In genomic region chr3:181333394-181333793, GRCh38 we compare ENCODE assay signal across 28 cellular contexts.
"Had no signal": no experiment of that assay in that cellular context is flagged by ENCODE, and none has a peak within 500 bp of the region (broad histone marks: within the 10 kb centered on the region; RNA-seq: fewer than 3 reads in every experiment).

No MANE protein-coding gene starts in this region.

- H3K4me2 ChIP-seq: neural progenitor cell had no signal

- H3K27me3 Mint-ChIP-seq: stimulated activated naive B cell treated with anti-CD40 and anti-IgM and Interleukin-4, amounts not matched to agents 10 μg/mL and 1 μg/mL and 100 μg/mL, for 72 hours had no signal

- H3K36me3 Mint-ChIP-seq: neural progenitor cell; stimulated activated effector memory CD8-positive, alpha-beta T cell treated with anti-CD3 and anti-CD28 coated beads, Interleukin-12 subunit alpha, Interleukin-12 subunit beta, amount 100 ng/mL, for 72 hours; stimulated activated naive B cell treated with anti-CD40 and anti-IgM and Interleukin-4, amounts not matched to agents 10 μg/mL and 1 μg/mL and 100 μg/mL, for 72 hours had no signal

- H2AFZ ChIP-seq: neural progenitor cell, parathyroid adenoma had no signal

- H3K27ac ChIP-seq: neural progenitor cell, ovary, parathyroid adenoma, psoas muscle, right lobe of liver, sigmoid colon, stomach, thoracic aorta, thyroid gland, tibial nerve, upper lobe of left lung, vagina had no signal

- ATAC-seq: psoas muscle; right cardiac atrium; right lobe of liver; stimulated activated effector memory CD8-positive, alpha-beta T cell treated with anti-CD3 and anti-CD28 coated beads, Interleukin-12 subunit alpha, Interleukin-12 subunit beta, amount 100 ng/mL, for 72 hours; stimulated activated naive B cell treated with anti-CD40 and anti-IgM and Interleukin-4, amounts not matched to agents 10 μg/mL and 1 μg/mL and 100 μg/mL, for 72 hours had no signal

- H3K27ac Mint-ChIP-seq: nephron; neural progenitor cell; progenitor cell of endocrine pancreas; stimulated activated effector memory CD8-positive, alpha-beta T cell treated with anti-CD3 and anti-CD28 coated beads, Interleukin-12 subunit alpha, Interleukin-12 subunit beta, amount 100 ng/mL, for 72 hours; stimulated activated naive B cell treated with anti-CD40 and anti-IgM and Interleukin-4, amounts not matched to agents 10 μg/mL and 1 μg/mL and 100 μg/mL, for 72 hours; stimulated activated naive CD8-positive, alpha-beta T cell treated with anti-CD3 and anti-CD28 coated beads, Interleukin-15, Interleukin-2, amounts not matched to agents 100 ng/mL and 50 ng/mL, for 24 hours had no signal

- H3K4me1 Mint-ChIP-seq: nephron; stimulated activated effector memory CD8-positive, alpha-beta T cell treated with anti-CD3 and anti-CD28 coated beads, Interleukin-12 subunit alpha, Interleukin-12 subunit beta, amount 100 ng/mL, for 72 hours; stimulated activated naive B cell treated with anti-CD40 and anti-IgM and Interleukin-4, amounts not matched to agents 10 μg/mL and 1 μg/mL and 100 μg/mL, for 72 hours had no signal

- H3K9me3 ChIP-seq: ovary, psoas muscle, right lobe of liver, sigmoid colon, stomach, thoracic aorta, thyroid gland, tibial nerve, upper lobe of left lung, vagina had no signal

- H3K36me3 ChIP-seq: neural progenitor cell, ovary, right lobe of liver, sigmoid colon, stomach, thoracic aorta, thyroid gland, tibial nerve, upper lobe of left lung, vagina had no signal

- FAIRE-seq: urothelium cell line had no signal

- H3K9ac ChIP-seq: neural progenitor cell, parathyroid adenoma had no signal

- H3K4me1 ChIP-seq: parathyroid adenoma, psoas muscle, right lobe of liver, sigmoid colon, tibial nerve, upper lobe of left lung, vagina had no signal

- DNase-seq: occipital lobe; ovary; posterior cingulate gyrus; psoas muscle; right cardiac atrium; right lobe of liver; sigmoid colon; small intestine; stimulated activated CD4-positive, alpha-beta T cell treated with anti-CD3 and anti-CD28 coated beads, Interleukin-15, amount 100 ng/mL, for 24 hours; stimulated activated CD4-positive, alpha-beta T cell treated with anti-CD3 and anti-CD28 coated beads, Interleukin-2, amount 100 ng/mL, for 24 hours; stimulated activated CD4-positive, alpha-beta T cell treated with anti-CD3 and anti-CD28 coated beads, Interleukin-2, amount 100 ng/mL, for 48 hours; stimulated activated CD4-positive, alpha-beta T cell treated with anti-CD3 and anti-CD28 coated beads, Interleukin-4, amount 100 ng/mL, for 24 hours; stimulated activated naive B cell treated with anti-CD40 and anti-IgM and Interleukin-4, amounts not matched to agents 10 μg/mL and 1 μg/mL and 100 μg/mL, for 72 hours; stimulated activated naive CD4-positive, alpha-beta T cell treated with Interleukin-2 at 50 U/mL for 16 hours; stomach; thyroid gland; trophoblast cell; upper lobe of left lung had no signal

- H3K27me3 ChIP-seq: neural progenitor cell, ovary, right lobe of liver, sigmoid colon, stomach, thyroid gland, tibial nerve, upper lobe of left lung, vagina had no signal

- H3K9me3 Mint-ChIP-seq: nephron; neural progenitor cell; stimulated activated naive B cell treated with anti-CD40 and anti-IgM and Interleukin-4, amounts not matched to agents 10 μg/mL and 1 μg/mL and 100 μg/mL, for 72 hours; stimulated activated naive CD8-positive, alpha-beta T cell treated with anti-CD3 and anti-CD28 coated beads, Interleukin-15, Interleukin-2, amounts not matched to agents 100 ng/mL and 50 ng/mL, for 24 hours had no signal

- H3K79me2 ChIP-seq: parathyroid adenoma had no signal

- H3K4me3 Mint-ChIP-seq: nephron; neural progenitor cell; stimulated activated effector memory CD8-positive, alpha-beta T cell treated with anti-CD3 and anti-CD28 coated beads, Interleukin-12 subunit alpha, Interleukin-12 subunit beta, amount 100 ng/mL, for 72 hours; stimulated activated naive B cell treated with anti-CD40 and anti-IgM and Interleukin-4, amounts not matched to agents 10 μg/mL and 1 μg/mL and 100 μg/mL, for 72 hours; stimulated activated naive CD8-positive, alpha-beta T cell treated with anti-CD3 and anti-CD28 coated beads, Interleukin-15, Interleukin-2, amounts not matched to agents 100 ng/mL and 50 ng/mL, for 24 hours had no signal

- H3K4me3 ChIP-seq: neural progenitor cell, ovary, psoas muscle, right lobe of liver, sigmoid colon, stomach, thoracic aorta, thyroid gland, tibial nerve, upper lobe of left lung, vagina had no signal
